ENCODE assay signal across 10 cellular contexts in genomic region chr1:162541619-162542141, GRCh38. TPM values are rescaled to one million over a fixed set of nuclear protein-coding genes. Genes with fewer than 3 reads are reported as not detected.
DNase-seq lines count a peak whose midpoint lies in the region; ATAC-seq, FAIRE-seq and TF ChIP-seq lines count a peak whose summit lies in the region.
"Had no signal": no experiment of that assay in that cellular context is flagged by ENCODE, and none has a peak within 500 bp of the region (broad histone marks: within the 10 kb centered on the region; RNA-seq: fewer than 3 reads in every experiment).

No MANE protein-coding gene starts in this region.

- intact Hi-C loops in endothelial cell of umbilical vein (cut with micrococcal nuclease) = no loop called here

- dilution Hi-C loops in endothelial cell of umbilical vein (cut with MboI; ENCODE audit: extremely low pct_ligation_motif_present, low sequenced_read_pairs) = no loop called here

- H2AFZ ChIP-seq in endothelial cell of umbilical vein (ENCODE audit: low read depth, low read length) = peak overlapping the region; percentile 68

- peak overlapping the region; percentile 51 for H3K9ac ChIP-seq in endothelial cell of umbilical vein (replicated peaks; ENCODE audit: extremely low read depth, insufficient read depth, low read length)

- CTCF ChIA-PET in endothelial cell of umbilical vein (lab: Charles Lee) = interaction anchor here (0.8 to 1.8 kb wide), 5 partner anchors 11 to 24 kb away, joined by 3 to 5 read pairs (median 3); no protein-coding TSS in a partner anchor

- ATAC-seq in HG03354 (IDR thresholded peaks at IDR 0.05; ENCODE audit: poor library complexity, severe bottlenecking, unreplicated experiment) (no peak), GM18873 (IDR thresholded peaks at IDR 0.05; ENCODE audit: low FRiP score, unreplicated experiment) (no peak)
- ATAC-seq: natural killer cell had no signal

- no peaks in the 10 kb centered on the region for H3K36me3 ChIP-seq in endothelial cell of umbilical vein (ENCODE audit: control insufficient read depth in 2 of 2, extremely low read depth in 1 of 2, insufficient read depth in 2 of 2, low read length in 2 of 2)

- TF ChIP-seq POLR2A in endothelial cell of umbilical vein (IDR thresholded peaks at IDR 0.05; ENCODE audit: low read depth, low read length) = no peak

- peak; percentile 85 for FAIRE-seq in endothelial cell of umbilical vein (lab: Jason Lieb, UNC)
- no peak for FAIRE-seq in urothelium cell line (lab: Jason Lieb, UNC)

- no peaks in the 10 kb centered on the region for H3K79me2 ChIP-seq in endothelial cell of umbilical vein (ENCODE audit: control insufficient read depth, insufficient read depth, low read length)

- no peaks in the 10 kb centered on the region for H4K20me1 ChIP-seq in endothelial cell of umbilical vein (replicated peaks; ENCODE audit: control insufficient read depth, extremely low read depth, insufficient read depth, low read length)

- no TSS peak for BruUV-seq in endothelial cell of umbilical vein (replicated peaks; lab: Mats Ljungman, UMichigan)

- POLR2A ChIA-PET in endothelial cell of umbilical vein (lab: Charles Lee) = interaction anchor here (0.7 to 1.2 kb wide), 5 partner anchors 10 to 295 kb away, joined by 3 to 4 read pairs (median 4); partner anchors contain the start of gene UAP1

- no peak for TF ChIP-seq CTCF in endothelial cell of umbilical vein (IDR thresholded peaks at IDR 0.05; ENCODE audit: extremely low read depth in 1 of 2, insufficient read depth in 1 of 2, low read depth in 1 of 2, low read length in 2 of 2)

- no peak overlapping the region for H3K4me3 ChIP-seq in endothelial cell of umbilical vein (replicated peaks in 1 of 3; ENCODE audit: insufficient read depth in 1 of 3, low read depth in 1 of 3, low read length in 3 of 3)

- H3K9me1 ChIP-seq in endothelial cell of umbilical vein (replicated peaks; ENCODE audit: control insufficient read depth, extremely low read depth, insufficient read depth, low read length) = no peaks in the 10 kb centered on the region

- no peaks in the 10 kb centered on the region for H3K27me3 ChIP-seq in endothelial cell of umbilical vein (ENCODE audit: control insufficient read depth in 2 of 2, insufficient read depth in 2 of 2, low read length in 2 of 2)

- peaks cover 50% of the 10 kb centered on the region for H3K4me1 ChIP-seq in endothelial cell of umbilical vein (ENCODE audit: control insufficient read depth, extremely low read depth, insufficient read depth, low read length)

- peak; percentile 98 for DNase-seq in M059J (ENCODE audit: low read depth)
- DNase-seq in endothelial cell of umbilical vein (ENCODE audit: low read depth, low spot score) = peak; percentile 92
- DNase-seq in medulla oblongata (ENCODE audit: extremely low spot score) = peak; percentile 27
- DNase-seq in urothelium cell line (ENCODE audit: low spot score) = peak; percentile 59
- no peak for DNase-seq in stimulated activated CD4-positive, alpha-beta T cell treated with anti-CD3 and anti-CD28 coated beads, Interleukin-15, amount 100 ng/mL, for 24 hours
- DNase-seq in NCI-H1930 (lab: John Stamatoyannopoulos, UW) = no peak
- DNase-seq: activated CD4-positive, alpha-beta T cell treated with anti-CD3 and anti-CD28 coated beads, Interleukin-2, amount 50 U/mL, for 4 hours; natural killer cell had no signal

- peak overlapping the region; percentile 70 for H3K4me2 ChIP-seq in endothelial cell of umbilical vein (ENCODE audit: insufficient read depth, low read length)

- H3K27ac ChIP-seq in endothelial cell of umbilical vein (ENCODE audit: insufficient read depth, low read depth, low read length) = peak overlapping the region; percentile 83

- H3K9me3 ChIP-seq in endothelial cell of umbilical vein (replicated peaks; ENCODE audit: control insufficient read depth, insufficient read depth, low read length) = no peaks in the 10 kb centered on the region

TF ChIP-seq in endothelial cell of umbilical vein, 7 proteins besides CTCF, POLR2A, EP300 and RAD21:
- peak; percentile 60 for TF ChIP-seq JUN (IDR thresholded peaks at IDR 0.05; ENCODE audit: borderline replicate concordance, insufficient read depth, insufficient read length, low read depth)
- TF ChIP-seq GATA2 (IDR thresholded peaks at IDR 0.05; ENCODE audit: insufficient read depth, insufficient read length, low read depth, low read length) = no peak
- no peak for TF ChIP-seq MYC (IDR thresholded peaks at IDR 0.05; ENCODE audit: low read depth, low read length)
- peak; percentile 85 for TF ChIP-seq FOS (IDR thresholded peaks at IDR 0.05; ENCODE audit: borderline replicate concordance, insufficient read depth, low read length)
- no peak for TF ChIP-seq EZH2 (IDR thresholded peaks at IDR 0.05; ENCODE audit: borderline replicate concordance, low read depth, low read length, severe bottlenecking)
- TF ChIP-seq POLR2AphosphoS5 (IDR thresholded peaks at IDR 0.05; ENCODE audit: insufficient read depth, low read depth, low read length) = peak; percentile 49
- TF ChIP-seq MAX (IDR thresholded peaks at IDR 0.05; ENCODE audit: insufficient read depth, insufficient read length) = no peak

RNA-seq across cellular contexts. Expression of gene UAP1, which starts 19.8 kb away (rescaled TPM):
- total RNA-seq in M059J (2014; rRNA removed; shearing (Covaris generic)) = 112 and 137 TPM in 2 replicates
- total RNA-seq in endothelial cell of umbilical vein = 89.8 and 91.5 TPM in 2 replicates
- 24.8 and 30.6 TPM in 2 replicates for polyA plus RNA-seq in endothelial cell of umbilical vein
- 45.8 and 47.4 TPM in 2 replicates for polyA plus RNA-seq in endothelial cell of umbilical vein (2011; cell fraction: cytosol; rRNA removed)
- polyA plus RNA-seq in endothelial cell of umbilical vein (2011; cell fraction: nucleus; rRNA removed) = 65.6 and 84.2 TPM in 2 replicates
- 98.3 and 141 TPM in 2 replicates for polyA plus RNA-seq in endothelial cell of umbilical vein (2012)
- 50.8 and 51.9 TPM in 2 replicates for polyA minus RNA-seq in endothelial cell of umbilical vein
- 28.1 TPM for polyA minus RNA-seq in endothelial cell of umbilical vein (2011; cell fraction: cytosol; rRNA and poly(A)+ RNA removed)
- polyA minus RNA-seq in endothelial cell of umbilical vein (2011; cell fraction: nucleus; rRNA and poly(A)+ RNA removed) = 68.3 and 78.5 TPM in 2 replicates

RNA-seq across cellular contexts. Expression of gene UHMK1, which starts 44.1 kb away (rescaled TPM):
- 75.2 and 113 TPM in 2 replicates for total RNA-seq in M059J (2014; rRNA removed; shearing (Covaris generic))
- total RNA-seq in endothelial cell of umbilical vein = 35.0 and 35.1 TPM in 2 replicates
- polyA plus RNA-seq in endothelial cell of umbilical vein = 6.8 and 9.2 TPM in 2 replicates
- polyA plus RNA-seq in endothelial cell of umbilical vein (2011; cell fraction: cytosol; rRNA removed) = 8.2 and 8.7 TPM in 2 replicates
- polyA plus RNA-seq in endothelial cell of umbilical vein (2011; cell fraction: nucleus; rRNA removed) = 11.3 and 16.4 TPM in 2 replicates
- polyA plus RNA-seq in endothelial cell of umbilical vein (2012) = 16.6 and 28.3 TPM in 2 replicates
- 36.3 and 39.8 TPM in 2 replicates for polyA minus RNA-seq in endothelial cell of umbilical vein
- 49.1 TPM for polyA minus RNA-seq in endothelial cell of umbilical vein (2011; cell fraction: cytosol; rRNA and poly(A)+ RNA removed)
- 18.8 and 31.0 TPM in 2 replicates for polyA minus RNA-seq in endothelial cell of umbilical vein (2011; cell fraction: nucleus; rRNA and poly(A)+ RNA removed)

Comparison
In these comparisons a context has a peak if more than half of its experiments do, and no peak if none do; other contexts are left out.
1. DNase-seq: peak in M059J (single experiment), endothelial cell of umbilical vein (single experiment), medulla oblongata (single experiment) and urothelium cell line (single experiment); none in stimulated activated CD4-positive, alpha-beta T cell treated with anti-CD3 and anti-CD28 coated beads, Interleukin-15, amount 100 ng/mL, for 24 hours (single experiment) and NCI-H1930 (0 of 2).